Comparison of ENCODE assay signal across 35 cellular contexts in genomic region chr4:102165584-102165983, GRCh38.
"Had no signal": no experiment of that assay in that cellular context is flagged by ENCODE, and none has a peak within 500 bp of the region (broad histone marks: within the 10 kb centered on the region; RNA-seq: fewer than 3 reads in every experiment).

No MANE protein-coding gene starts in this region.

- H3K4me3 ChIP-seq: ascending aorta, cardiac muscle cell had no signal

- DNase-seq: activated B cell treated with CpG ODN at 0.5 μM for 24 hours; activated CD4-positive, alpha-beta memory T cell treated with anti-CD3 and anti-CD28 coated beads, Interleukin-2, amount 10 ng/mL, durations not matched to agents 7 days and 5 days; activated CD4-positive, alpha-beta T cell treated with anti-CD3 and anti-CD28 coated beads for 4 hours; activated CD4-positive, alpha-beta T cell treated with anti-CD3 and anti-CD28 coated beads, Interleukin-2, amount 10 ng/mL, durations not matched to agents 24 days and 14 days; activated CD4-positive, alpha-beta T cell treated with anti-CD3 and anti-CD28 coated beads, Interleukin-2, amount 50 U/mL, for 48 hours; activated CD4-positive, CD25-positive, alpha-beta regulatory T cell treated with anti-CD3 and anti-CD28 coated beads, Interleukin-2, amount 50 U/mL, for 72 hours; activated CD8-positive, alpha-beta memory T cell treated with anti-CD3 and anti-CD28 coated beads for 24 hours; activated CD8-positive, alpha-beta memory T cell treated with anti-CD3 and anti-CD28 coated beads, Interleukin-2, amount 10 ng/mL, durations not matched to agents 7 days and 5 days; activated CD8-positive, alpha-beta memory T cell treated with anti-CD3 and anti-CD28 coated beads, Interleukin-2, amount 50 U/mL, for 48 hours; activated CD8-positive, alpha-beta T cell treated with anti-CD3 and anti-CD28 coated beads, Interleukin-2, amount 10 ng/mL, durations not matched to agents 7 days and 5 days; activated effector memory CD4-positive, alpha-beta T cell treated with Interleukin-2 at 50 U/mL for 16 hours; activated gamma-delta T cell; activated naive CD4-positive, alpha-beta T cell treated with anti-CD3 and anti-CD28 coated beads, Interleukin-2, amount 10 ng/mL, durations not matched to agents 7 days and 5 days; activated naive CD4-positive, alpha-beta T cell treated with Interleukin-2 at 50 U/mL for 16 hours; activated naive CD8-positive, alpha-beta T cell treated with anti-CD3 and anti-CD28 coated beads, Interleukin-2, amount 10 ng/mL, durations not matched to agents 7 days and 5 days; activated naive CD8-positive, alpha-beta T cell treated with anti-CD3 and anti-CD28 coated beads, Interleukin-2, amount 50 U/mL, for 24 hours; activated T-cell treated with anti-CD3 and anti-CD28 coated beads, Interleukin-2, amount 50 U/mL, for 24 hours; activated T-cell treated with anti-CD3 and anti-CD28 coated beads, Interleukin-2, amount 50 U/mL, for 48 hours; amygdala; anterior cingulate cortex; caudate nucleus; cerebellar nuclear complex; T-helper 1 cell; T-helper 2 cell; T-helper 9 cell; WERI-Rb-1 had no signal

- H3K27me3 ChIP-seq: ascending aorta, cardiac muscle cell had no signal

- H3K9me3 Mint-ChIP-seq: activated B cell treated with CpG ODN at 0.5 μM for 24 hours; activated CD4-positive, alpha-beta memory T cell treated with anti-CD3 and anti-CD28 coated beads, Interleukin-2, amount 10 ng/mL, durations not matched to agents 7 days and 5 days; activated CD4-positive, alpha-beta T cell treated with anti-CD3 and anti-CD28 coated beads, Interleukin-2, amount 10 ng/mL, durations not matched to agents 24 days and 14 days; activated naive CD4-positive, alpha-beta T cell treated with anti-CD3 and anti-CD28 coated beads, Interleukin-2, amount 10 ng/mL, durations not matched to agents 7 days and 5 days; activated naive CD4-positive, alpha-beta T cell treated with anti-CD3 and anti-CD28 coated beads, Interleukin-2, amount 50 U/mL, for 24 hours; activated naive CD8-positive, alpha-beta T cell treated with anti-CD3 and anti-CD28 coated beads, Interleukin-2, amount 50 U/mL, for 24 hours; activated T-cell treated with anti-CD3 and anti-CD28 coated beads, Interleukin-2, amount 50 U/mL, for 24 hours; activated T-helper 2 cell treated with anti-CD3 and anti-CD28 coated beads, Interferon-gamma antibody, Interleukin-2, Interleukin-4, amounts not matched to agents 10 μg/mL and 5 μg/mL and 100 μg/mL, durations not matched to agents 14 hours and 24 hours and 36 hours; central memory CD8-positive, alpha-beta T cell; T-helper 1 cell treated with Interleukin-12 subunit alpha and Interleukin-12 subunit beta and Interleukin-4 antibody, amounts not matched to agents 30 μg/mL and 1 μg/mL, for 36 hours; T-helper 2 cell treated with Interferon-gamma antibody and Interleukin-4, amounts not matched to agents 5 μg/mL and 100 μg/mL, for 36 hours had no signal

- H3K27ac Mint-ChIP-seq: activated B cell treated with CpG ODN at 0.5 μM for 24 hours; activated CD4-positive, alpha-beta memory T cell treated with anti-CD3 and anti-CD28 coated beads, Interleukin-2, amount 10 ng/mL, durations not matched to agents 7 days and 5 days; activated CD4-positive, alpha-beta T cell treated with anti-CD3 and anti-CD28 coated beads, Interleukin-2, amount 10 ng/mL, durations not matched to agents 24 days and 14 days; activated CD8-positive, alpha-beta memory T cell treated with anti-CD3 and anti-CD28 coated beads, Interleukin-2, amount 10 ng/mL, durations not matched to agents 7 days and 5 days; activated CD8-positive, alpha-beta T cell treated with anti-CD3 and anti-CD28 coated beads, Interleukin-2, amount 10 ng/mL, durations not matched to agents 7 days and 5 days; activated naive CD4-positive, alpha-beta T cell treated with anti-CD3 and anti-CD28 coated beads, Interleukin-2, amount 10 ng/mL, durations not matched to agents 7 days and 5 days; activated naive CD4-positive, alpha-beta T cell treated with anti-CD3 and anti-CD28 coated beads, Interleukin-2, amount 50 U/mL, for 24 hours; activated naive CD8-positive, alpha-beta T cell; activated naive CD8-positive, alpha-beta T cell treated with anti-CD3 and anti-CD28 coated beads, Interleukin-2, amount 10 ng/mL, durations not matched to agents 7 days and 5 days; activated naive CD8-positive, alpha-beta T cell treated with anti-CD3 and anti-CD28 coated beads, Interleukin-2, amount 50 U/mL, for 24 hours; activated T-cell treated with anti-CD3 and anti-CD28 coated beads, Interleukin-2, amount 50 U/mL, for 24 hours; activated T-helper 2 cell treated with anti-CD3 and anti-CD28 coated beads, Interferon-gamma antibody, Interleukin-2, Interleukin-4, amounts not matched to agents 10 μg/mL and 5 μg/mL and 100 μg/mL, durations not matched to agents 14 hours and 24 hours and 36 hours; brain; T-helper 1 cell treated with Interleukin-12 subunit alpha and Interleukin-12 subunit beta and Interleukin-4 antibody, amounts not matched to agents 30 μg/mL and 1 μg/mL, for 36 hours; T-helper 2 cell treated with Interferon-gamma antibody and Interleukin-4, amounts not matched to agents 5 μg/mL and 100 μg/mL, for 36 hours had no signal

- H3K4me3 Mint-ChIP-seq: activated B cell treated with CpG ODN at 0.5 μM for 24 hours; activated CD4-positive, alpha-beta memory T cell treated with anti-CD3 and anti-CD28 coated beads, Interleukin-2, amount 10 ng/mL, durations not matched to agents 7 days and 5 days; activated CD4-positive, alpha-beta T cell treated with anti-CD3 and anti-CD28 coated beads, Interleukin-2, amount 10 ng/mL, durations not matched to agents 24 days and 14 days; activated CD8-positive, alpha-beta memory T cell treated with anti-CD3 and anti-CD28 coated beads, Interleukin-2, amount 10 ng/mL, durations not matched to agents 7 days and 5 days; activated CD8-positive, alpha-beta T cell treated with anti-CD3 and anti-CD28 coated beads, Interleukin-2, amount 10 ng/mL, durations not matched to agents 7 days and 5 days; activated naive CD4-positive, alpha-beta T cell treated with anti-CD3 and anti-CD28 coated beads, Interleukin-2, amount 10 ng/mL, durations not matched to agents 7 days and 5 days; activated naive CD4-positive, alpha-beta T cell treated with anti-CD3 and anti-CD28 coated beads, Interleukin-2, amount 50 U/mL, for 24 hours; activated naive CD8-positive, alpha-beta T cell; activated naive CD8-positive, alpha-beta T cell treated with anti-CD3 and anti-CD28 coated beads, Interleukin-2, amount 10 ng/mL, durations not matched to agents 7 days and 5 days; activated naive CD8-positive, alpha-beta T cell treated with anti-CD3 and anti-CD28 coated beads, Interleukin-2, amount 50 U/mL, for 24 hours; activated T-cell treated with anti-CD3 and anti-CD28 coated beads, Interleukin-2, amount 50 U/mL, for 24 hours; brain; central memory CD8-positive, alpha-beta T cell; T-helper 1 cell treated with Interleukin-12 subunit alpha and Interleukin-12 subunit beta and Interleukin-4 antibody, amounts not matched to agents 30 μg/mL and 1 μg/mL, for 36 hours; T-helper 2 cell treated with Interferon-gamma antibody and Interleukin-4, amounts not matched to agents 5 μg/mL and 100 μg/mL, for 36 hours had no signal

- H3K27ac ChIP-seq: ascending aorta, cardiac muscle cell, WERI-Rb-1 had no signal

- H3K9me3 ChIP-seq: ascending aorta had no signal

- H3K4me1 ChIP-seq: ascending aorta had no signal

- H3K4me1 Mint-ChIP-seq: activated B cell treated with CpG ODN at 0.5 μM for 24 hours; activated CD4-positive, alpha-beta memory T cell treated with anti-CD3 and anti-CD28 coated beads, Interleukin-2, amount 10 ng/mL, durations not matched to agents 7 days and 5 days; activated CD4-positive, alpha-beta T cell treated with anti-CD3 and anti-CD28 coated beads, Interleukin-2, amount 10 ng/mL, durations not matched to agents 24 days and 14 days; activated CD8-positive, alpha-beta memory T cell treated with anti-CD3 and anti-CD28 coated beads, Interleukin-2, amount 10 ng/mL, durations not matched to agents 7 days and 5 days; activated naive CD4-positive, alpha-beta T cell treated with anti-CD3 and anti-CD28 coated beads, Interleukin-2, amount 10 ng/mL, durations not matched to agents 7 days and 5 days; activated naive CD4-positive, alpha-beta T cell treated with anti-CD3 and anti-CD28 coated beads, Interleukin-2, amount 50 U/mL, for 24 hours; activated naive CD8-positive, alpha-beta T cell treated with anti-CD3 and anti-CD28 coated beads, Interleukin-2, amount 10 ng/mL, durations not matched to agents 7 days and 5 days; activated naive CD8-positive, alpha-beta T cell treated with anti-CD3 and anti-CD28 coated beads, Interleukin-2, amount 50 U/mL, for 24 hours; central memory CD8-positive, alpha-beta T cell had no signal

- H3K36me3 Mint-ChIP-seq: activated CD8-positive, alpha-beta memory T cell treated with anti-CD3 and anti-CD28 coated beads, Interleukin-2, amount 10 ng/mL, durations not matched to agents 7 days and 5 days; activated naive CD4-positive, alpha-beta T cell treated with anti-CD3 and anti-CD28 coated beads, Interleukin-2, amount 10 ng/mL, durations not matched to agents 7 days and 5 days; activated naive CD4-positive, alpha-beta T cell treated with anti-CD3 and anti-CD28 coated beads, Interleukin-2, amount 50 U/mL, for 24 hours; activated naive CD8-positive, alpha-beta T cell; activated naive CD8-positive, alpha-beta T cell treated with anti-CD3 and anti-CD28 coated beads, Interleukin-2, amount 10 ng/mL, durations not matched to agents 7 days and 5 days; brain had no signal

- H3K27me3 Mint-ChIP-seq: activated B cell treated with CpG ODN at 0.5 μM for 24 hours; activated CD4-positive, alpha-beta memory T cell treated with anti-CD3 and anti-CD28 coated beads, Interleukin-2, amount 10 ng/mL, durations not matched to agents 7 days and 5 days; activated CD4-positive, alpha-beta T cell treated with anti-CD3 and anti-CD28 coated beads, Interleukin-2, amount 10 ng/mL, durations not matched to agents 24 days and 14 days; activated CD8-positive, alpha-beta memory T cell treated with anti-CD3 and anti-CD28 coated beads, Interleukin-2, amount 10 ng/mL, durations not matched to agents 7 days and 5 days; activated naive CD4-positive, alpha-beta T cell treated with anti-CD3 and anti-CD28 coated beads, Interleukin-2, amount 50 U/mL, for 24 hours; activated naive CD8-positive, alpha-beta T cell; activated naive CD8-positive, alpha-beta T cell treated with anti-CD3 and anti-CD28 coated beads, Interleukin-2, amount 10 ng/mL, durations not matched to agents 7 days and 5 days; activated naive CD8-positive, alpha-beta T cell treated with anti-CD3 and anti-CD28 coated beads, Interleukin-2, amount 50 U/mL, for 24 hours; activated T-cell treated with anti-CD3 and anti-CD28 coated beads, Interleukin-2, amount 50 U/mL, for 24 hours; central memory CD8-positive, alpha-beta T cell had no signal

- H3K36me3 ChIP-seq: ascending aorta, cardiac muscle cell, WERI-Rb-1 had no signal

- ATAC-seq: activated CD8-positive, alpha-beta memory T cell treated with anti-CD3 and anti-CD28 coated beads, Interleukin-2, amount 10 ng/mL, durations not matched to agents 7 days and 5 days; activated CD8-positive, alpha-beta T cell treated with anti-CD3 and anti-CD28 coated beads, Interleukin-2, amount 10 ng/mL, durations not matched to agents 7 days and 5 days; activated naive CD8-positive, alpha-beta T cell treated with anti-CD3 and anti-CD28 coated beads, Interleukin-2, amount 50 U/mL, for 24 hours had no signal
